ENCODE assay signal across 22 cellular contexts in genomic region chr12:26295001-26295400, GRCh38.
DNase-seq lines count a peak whose midpoint lies in the region; FAIRE-seq and TF ChIP-seq lines count a peak whose summit lies in the region.
"Had no signal": no experiment of that assay in that cellular context is flagged by ENCODE, and none has a peak within 500 bp of the region (broad histone marks: within the 10 kb centered on the region; RNA-seq: fewer than 3 reads in every experiment).

No MANE protein-coding gene starts in this region.

- peak; percentile 67 for FAIRE-seq in HTR-8/SVneo (lab: Jason Lieb, UNC)
- FAIRE-seq: A549, GM12891, GM18507 had no signal

- DNase-seq in ELR (ENCODE audit: low read depth) (peak; percentile 36), HTR-8/SVneo (ENCODE audit: insufficient read length, low spot score) (no peak), NCI-H82 treated with DMSO at 0.1 percent for 48 hours (lab: John Stamatoyannopoulos, UW; ENCODE audit: unreplicated experiment) (peak; percentile 67), WERI-Rb-1 (peak; percentile 11), NCI-H446 (lab: John Stamatoyannopoulos, UW) (no peak), T-helper 9 cell (no peak), AG08395 (ENCODE audit: low spot score) (no peak)
- DNase-seq in stimulated activated CD8-positive, alpha-beta memory T cell treated with anti-CD3 and anti-CD28 coated beads, Interleukin-4, amount 100 ng/mL, for 48 hours: no peak
- DNase-seq: 8988T; ACHN; C1 segment of cervical spinal cord; CD4-positive, alpha-beta memory T cell; COR-L47; DMS153; DND-41; EL; GF-D8; H9 had no signal

- H3K27ac ChIP-seq in WERI-Rb-1: no peak overlapping the region
- H3K27ac ChIP-seq: A549 had no signal

- no peaks in the 10 kb centered on the region for H3K36me3 ChIP-seq in WERI-Rb-1

- H3K27me3 ChIP-seq in WERI-Rb-1 (ENCODE audit: insufficient read depth, low read depth, severe bottlenecking): no peaks in the 10 kb centered on the region

- TF ChIP-seq CTCF in WERI-Rb-1 (IDR thresholded peaks at IDR 0.05; ENCODE audit: low read depth, low read length): no peak

- H3K9me3 ChIP-seq in WERI-Rb-1 (ENCODE audit: severe bottlenecking): no peaks in the 10 kb centered on the region
- H3K9me3 ChIP-seq: A549 had no signal

- H3K4me3 ChIP-seq in WERI-Rb-1 (ENCODE audit: low read depth, low read length): no peak overlapping the region
- H3K4me3 ChIP-seq: A549, GM23338 had no signal

Comparison
In these comparisons a context has a peak if more than half of its experiments do, and no peak if none do; other contexts are left out.
1. DNase-seq: peak in ELR (single experiment), NCI-H82 treated with DMSO at 0.1 percent for 48 hours (single experiment) and WERI-Rb-1 (single experiment); none in HTR-8/SVneo (single experiment), NCI-H446 (0 of 2), T-helper 9 cell (single experiment), stimulated activated CD8-positive, alpha-beta memory T cell treated with anti-CD3 and anti-CD28 coated beads, Interleukin-4, amount 100 ng/mL, for 48 hours (single experiment) and AG08395 (single experiment).